ENCODE assay signal across 8 cellular contexts in genomic region chr16:89246383-89246902, GRCh38. TPM values are rescaled to one million over a fixed set of nuclear protein-coding genes. Genes with fewer than 3 reads are reported as not detected.
DNase-seq lines count a peak whose midpoint lies in the region; ATAC-seq and TF ChIP-seq lines count a peak whose summit lies in the region.

No MANE protein-coding gene starts in this region.

- no peak for DNase-seq in activated T-cell treated with anti-CD3 and anti-CD28 coated beads, Interleukin-2, amount 50 U/mL, for 72 hours
- DNase-seq in activated T-cell treated with anti-CD3 and anti-CD28 coated beads for 4 hours (no peak), testis (no peak), NCI-H2029 (lab: John Stamatoyannopoulos, UW) (no peak), COR-L47 (lab: John Stamatoyannopoulos, UW) (no peak), NCI-H1105 (lab: John Stamatoyannopoulos, UW) (no peak)

- TF ChIP-seq CTCF in testis (IDR thresholded peaks at IDR 0.05): no peak

- no peaks in the 10 kb centered on the region for H3K4me1 ChIP-seq in iPS-20b (ENCODE audit: insufficient read depth, low read length)
- peaks cover 10% of the 10 kb centered on the region for H3K4me1 ChIP-seq in testis

- WGBS in testis, 2 donors: 38 to 45% methylated on average over 13 of the region's 13 CpGs

- H3K9ac ChIP-seq in iPS-20b (ENCODE audit: low read depth, low read length): peak overlapping the region; percentile 48; the same call in 1 of the 2 replicates

- no peak for TF ChIP-seq POLR2A in testis (IDR thresholded peaks at IDR 0.05)

- H3K36me3 Mint-ChIP-seq in activated T-cell treated with anti-CD3 and anti-CD28 coated beads, Interleukin-2, amount 50 U/mL, for 72 hours (ENCODE audit: insufficient read depth in 2 of 2): peaks cover 4 to 9% of the 10 kb centered on the region in 2 donors
- peaks cover 4% of the 10 kb centered on the region for H3K36me3 Mint-ChIP-seq in activated naive CD8-positive, alpha-beta T cell

- no peak overlapping the region for H3K27ac Mint-ChIP-seq in activated T-cell treated with anti-CD3 and anti-CD28 coated beads, Interleukin-2, amount 50 U/mL, for 72 hours
- H3K27ac Mint-ChIP-seq in activated naive CD8-positive, alpha-beta T cell: peak overlapping the region; percentile 29

- H3K4me3 Mint-ChIP-seq in activated T-cell treated with anti-CD3 and anti-CD28 coated beads, Interleukin-2, amount 50 U/mL, for 72 hours: peak overlapping the region; percentile 74 to 80
- peak overlapping the region; percentile 80 for H3K4me3 Mint-ChIP-seq in activated naive CD8-positive, alpha-beta T cell

- H3K36me3 ChIP-seq in iPS-20b (ENCODE audit: insufficient read depth, low read depth, low read length) (no peaks in the 10 kb centered on the region), testis (ENCODE audit: low read depth, missing control alignments) (no peaks in the 10 kb centered on the region)

- no peaks in the 10 kb centered on the region for H3K9me3 ChIP-seq in iPS-20b (ENCODE audit: insufficient read depth, low read depth, low read length)
- H3K9me3 ChIP-seq in testis: no peaks in the 10 kb centered on the region

- H3K27me3 ChIP-seq in iPS-20b (ENCODE audit: insufficient read depth, low read length) (peaks cover 24% of the 10 kb centered on the region), testis (no peaks in the 10 kb centered on the region)

- ATAC-seq in activated T-cell treated with anti-CD3 and anti-CD28 coated beads, Interleukin-2, amount 50 U/mL, for 72 hours (replicated peaks in 1 of 2): no peak

- peaks cover 21% of the 10 kb centered on the region for H3K4me1 Mint-ChIP-seq in activated T-cell treated with anti-CD3 and anti-CD28 coated beads, Interleukin-2, amount 50 U/mL, for 72 hours (ENCODE audit: low read depth)
- H3K4me1 Mint-ChIP-seq in activated naive CD8-positive, alpha-beta T cell (ENCODE audit: low read depth): peaks cover 16% of the 10 kb centered on the region

- H3K9me3 Mint-ChIP-seq in activated T-cell treated with anti-CD3 and anti-CD28 coated beads, Interleukin-2, amount 50 U/mL, for 72 hours: peaks cover 2 to 7% of the 10 kb centered on the region in 2 donors
- no peaks in the 10 kb centered on the region for H3K9me3 Mint-ChIP-seq in activated naive CD8-positive, alpha-beta T cell (ENCODE audit: low read depth)

- peak overlapping the region; percentile 60; the same call in 1 of the 2 replicates for H3K4me3 ChIP-seq in iPS-20b (ENCODE audit: low read length)
- peak overlapping the region; percentile 41 to 63 for H3K4me3 ChIP-seq in testis

- no peaks in the 10 kb centered on the region for H3K27me3 Mint-ChIP-seq in activated T-cell treated with anti-CD3 and anti-CD28 coated beads, Interleukin-2, amount 50 U/mL, for 72 hours (ENCODE audit: low read depth)
- H3K27me3 Mint-ChIP-seq in activated naive CD8-positive, alpha-beta T cell: no peaks in the 10 kb centered on the region

- intact Hi-C loops in testis (cut with DNase I; ENCODE audit: low total_unique reads): no loop called here

- H3K27ac ChIP-seq in iPS-20b (ENCODE audit: low read length) (no peak overlapping the region), testis (no peak overlapping the region)

RNA-seq across cellular contexts. Expression of gene ZNF778, which starts 28.9 kb away (rescaled TPM):
- 10 to 100 TPM in 1 of 2 donors, 1 to 10 TPM in 1; 7.2 to 10.9 TPM for total RNA-seq in activated T-cell treated with anti-CD3 and anti-CD28 coated beads, Interleukin-2, amount 50 U/mL, for 72 hours
- 10 to 100 TPM; 29.8 to 32.9 TPM for total RNA-seq in testis
- polyA plus RNA-seq in testis (ENCODE audit: insufficient read depth, low read depth, low replicate concordance): 21.0 TPM

RNA-seq across cellular contexts. Expression of gene SLC22A31, which starts 46.1 kb away (rescaled TPM):
- total RNA-seq in activated T-cell treated with anti-CD3 and anti-CD28 coated beads, Interleukin-2, amount 50 U/mL, for 72 hours: 1 to 10 TPM; 1.3 to 1.6 TPM
- 1 to 10 TPM; 3.9 to 8.2 TPM for total RNA-seq in testis
- 6.2 TPM for polyA plus RNA-seq in testis (ENCODE audit: insufficient read depth, low read depth, low replicate concordance)
